ENCODE assay signal across 11 cellular contexts in the genomic region with DNA sequence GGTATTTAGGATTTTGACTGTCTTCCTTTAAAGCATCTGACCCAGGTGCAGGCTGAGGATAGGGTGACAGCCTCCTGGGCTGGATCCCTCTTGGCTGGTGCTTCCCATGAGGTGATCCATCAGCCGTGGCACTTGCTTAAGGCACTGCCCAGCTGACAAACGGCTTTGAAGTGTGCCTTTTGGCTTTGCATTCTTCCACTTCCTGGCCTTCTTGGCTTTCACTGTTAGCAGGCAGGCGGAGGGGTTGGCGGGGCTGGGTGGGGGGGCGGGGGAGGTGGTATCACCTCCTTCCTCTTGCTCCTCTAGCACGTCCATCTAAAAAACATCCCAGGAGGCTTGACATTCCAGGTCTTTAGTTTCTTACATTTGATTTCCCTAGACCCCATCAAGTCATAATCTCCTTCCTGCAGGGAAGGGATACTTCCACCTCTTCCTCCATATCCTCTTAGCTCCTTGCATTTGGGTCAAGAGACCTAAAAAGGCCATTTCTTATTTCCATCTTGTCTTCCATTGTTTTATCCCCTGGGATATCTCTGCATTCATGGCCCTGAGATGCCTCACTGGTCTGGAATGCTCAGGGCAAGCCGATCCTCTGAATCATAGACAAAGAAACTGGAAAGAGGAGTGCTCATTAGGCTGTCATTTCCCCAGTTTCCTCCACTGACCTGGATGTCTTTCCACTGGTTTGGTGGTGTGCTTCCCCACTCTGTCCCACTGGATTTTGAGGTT. TPM values are rescaled to one million over a fixed set of nuclear protein-coding genes. Genes with fewer than 3 reads are reported as not detected.
DNase-seq lines count a peak whose midpoint lies in the region; ATAC-seq and TF ChIP-seq lines count a peak whose summit lies in the region.
"Had no signal": no experiment of that assay in that cellular context is flagged by ENCODE, and none has a peak within 500 bp of the region (broad histone marks: within the 10 kb centered on the region; RNA-seq: fewer than 3 reads in every experiment).

No MANE protein-coding gene starts in this region.

- no peak for TF ChIP-seq RAD21 in HCT116 (IDR thresholded peaks at IDR 0.05; ENCODE audit: low read depth)

- no peaks in the 10 kb centered on the region for H3K36me3 ChIP-seq in HCT116 (ENCODE audit: control insufficient read depth in 1 of 2, insufficient read depth in 2 of 2, low read length in 2 of 2)

- H3K27ac ChIP-seq in HCT116 (ENCODE audit: low read depth, low read length) = peak overlapping the region; percentile 32; the same call in 1 of the 2 replicates

- peak overlapping the region; percentile 69 for H3K4me2 ChIP-seq in HCT116 (ENCODE audit: low read length)

- peak overlapping the region in 1 of 2 experiments; percentile 28; a peak in 1 of 4 replicates for H3K4me3 ChIP-seq in HCT116 (replicated peaks in 1 of 2; ENCODE audit: low read depth in 1 of 2, low read length in 2 of 2)
- H3K4me3 ChIP-seq in fibroblast of villous mesenchyme (ENCODE audit: low read depth, low read length) = no peak overlapping the region

- no peak for TF ChIP-seq POLR2A in HCT116 (IDR thresholded peaks at IDR 0.05; ENCODE audit: borderline replicate concordance, extremely low read depth, insufficient read depth, insufficient read length)

- DNase-seq in HCT116 (ENCODE audit: low read depth, low spot score) = peak; percentile 26
- peak; percentile 44 for DNase-seq in fibroblast of villous mesenchyme (ENCODE audit: low read depth)
- DNase-seq in stromal cell of bone marrow (ENCODE audit: low read depth) = peak; percentile 63
- DNase-seq in hippocampal formation (lab: John Stamatoyannopoulos, UW) = no peak
- DNase-seq in naive thymus-derived CD8-positive, alpha-beta T cell = no peak
- DNase-seq: activated naive CD4-positive, alpha-beta T cell treated with anti-CD3 and anti-CD28 coated beads, Interleukin-2, amount 10 ng/mL, durations not matched to agents 7 days and 5 days; NCI-H187; substantia nigra; T-helper 2 cell had no signal

- no peak overlapping the region for H3K27ac Mint-ChIP-seq in naive thymus-derived CD8-positive, alpha-beta T cell
- H3K27ac Mint-ChIP-seq: activated naive CD4-positive, alpha-beta T cell treated with anti-CD3 and anti-CD28 coated beads, Interleukin-2, amount 10 ng/mL, durations not matched to agents 7 days and 5 days had no signal

- no peaks in the 10 kb centered on the region for H3K4me1 Mint-ChIP-seq in naive thymus-derived CD8-positive, alpha-beta T cell

- H3K4me1 ChIP-seq in HCT116 (ENCODE audit: control insufficient read depth in 1 of 2, insufficient read depth in 2 of 2, low read length in 2 of 2) = peaks cover 5 to 21% of the 10 kb centered on the region in 2 experiments; a peak in 3 of 4 replicates

- no peaks in the 10 kb centered on the region for H3K27me3 ChIP-seq in HCT116 (ENCODE audit: insufficient read depth, low read length)

- TF ChIP-seq CTCF in HCT116 (IDR thresholded peaks at IDR 0.05 in 2 of 3, conservative IDR thresholded peaks at IDR 0.05 in 1 of 3; ENCODE audit: borderline replicate concordance in 1 of 3, insufficient read depth in 1 of 3, low read depth in 2 of 3, low read length in 2 of 3) (no peak), fibroblast of villous mesenchyme (IDR thresholded peaks at IDR 0.05; ENCODE audit: insufficient read depth, low read depth, low read length) (no peak)

- peaks cover 0 to 10% (median 0%) of the 10 kb centered on the region in 5 donors for H3K27me3 Mint-ChIP-seq in naive thymus-derived CD8-positive, alpha-beta T cell

- no peaks in the 10 kb centered on the region for H3K9me3 ChIP-seq in HCT116 (ENCODE audit: control insufficient read depth in 1 of 2, insufficient read depth in 1 of 2, low read depth in 1 of 2, low read length in 2 of 2)

- no peaks in the 10 kb centered on the region for H4K20me1 ChIP-seq in HCT116 (ENCODE audit: insufficient read depth)

- no peaks in the 10 kb centered on the region for H3K9me2 ChIP-seq in HCT116 (ENCODE audit: insufficient read depth)

- H2AFZ ChIP-seq in HCT116 (ENCODE audit: low read depth, low read length, poor library complexity, severe bottlenecking) = peak overlapping the region; percentile 54

- BruUV-seq in HCT116 (replicated peaks; lab: Mats Ljungman, UMichigan) = no TSS peak

- peaks cover 0 to 5% (median 4%) of the 10 kb centered on the region in 3 donors for H3K36me3 Mint-ChIP-seq in naive thymus-derived CD8-positive, alpha-beta T cell

- CTCF ChIA-PET in HCT116 (lab: Charles Lee) = no interaction called here

- no peaks in the 10 kb centered on the region for H3K79me2 ChIP-seq in HCT116 (ENCODE audit: insufficient read depth, low read length)

- no peak overlapping the region for H3K9ac ChIP-seq in HCT116 (ENCODE audit: low read length)

- peak; percentile 96 for ATAC-seq in HCT116
- ATAC-seq in SK-N-SH treated with all-trans-retinoic acid at 6 μM for 48 hours = peak; percentile 99
- no peak for ATAC-seq in GM21381 (IDR thresholded peaks at IDR 0.05; ENCODE audit: unreplicated experiment)
- no peak for ATAC-seq in naive thymus-derived CD8-positive, alpha-beta T cell

- intact Hi-C loops in HCT116 (cut with micrococcal nuclease) = no loop called here

- POLR2A ChIA-PET in HCT116 (lab: Charles Lee) = interaction anchor here (1.8 kb wide), 1 partner anchor 11 kb away, joined by 4 read pairs; a partner anchor contains a TSS
- POLR2A ChIA-PET in naive thymus-derived CD8-positive, alpha-beta T cell (lab: Charles Lee) = no interaction called here

- no peak overlapping the region for H3K4me3 Mint-ChIP-seq in naive thymus-derived CD8-positive, alpha-beta T cell
- H3K4me3 Mint-ChIP-seq: activated naive CD4-positive, alpha-beta T cell treated with anti-CD3 and anti-CD28 coated beads, Interleukin-2, amount 10 ng/mL, durations not matched to agents 7 days and 5 days had no signal

- H3K9me3 Mint-ChIP-seq in naive thymus-derived CD8-positive, alpha-beta T cell = peaks cover 0 to 8% (median 4%) of the 10 kb centered on the region in 9 donors

- RAD21 ChIA-PET in HCT116 (lab: Charles Lee; ENCODE audit: low non-redundant PET in 1 of 2, low total read pairs in 2 of 2, uncharacterized antibody in 2 of 2, unreplicated experiment in 2 of 2) = no interaction called here

TF ChIP-seq in HCT116, 20 proteins besides CTCF, POLR2A, EP300 and RAD21:
- TF ChIP-seq TCF7L2 (IDR thresholded peaks at IDR 0.05; ENCODE audit: borderline replicate concordance, extremely low read depth, insufficient read depth, insufficient read length) = no peak
- peak; percentile 74 for TF ChIP-seq FOSL1 (IDR thresholded peaks at IDR 0.05; ENCODE audit: low read depth)
- TF ChIP-seq JUND (IDR thresholded peaks at IDR 0.05) = peak; percentile 67
- TF ChIP-seq SP1 (IDR thresholded peaks at IDR 0.05; ENCODE audit: low read depth) = peak; percentile 28; the same call in 1 of the 2 replicates

TF ChIP-seq in SK-N-SH treated with all-trans-retinoic acid at 6 μM for 48 hours, 23 proteins besides CTCF, POLR2A, EP300 and RAD21 (continues in another document):
- no peak for TF ChIP-seq RARB (CRISPR knock-in tag; IDR thresholded peaks at IDR 0.05)
- TF ChIP-seq CSDC2 (CRISPR knock-in tag; IDR thresholded peaks at IDR 0.05) = no peak
- no peak for TF ChIP-seq ARNTL (CRISPR knock-in tag; IDR thresholded peaks at IDR 0.05; ENCODE audit: borderline replicate concordance, low read depth)
- TF ChIP-seq, protein P1, sequence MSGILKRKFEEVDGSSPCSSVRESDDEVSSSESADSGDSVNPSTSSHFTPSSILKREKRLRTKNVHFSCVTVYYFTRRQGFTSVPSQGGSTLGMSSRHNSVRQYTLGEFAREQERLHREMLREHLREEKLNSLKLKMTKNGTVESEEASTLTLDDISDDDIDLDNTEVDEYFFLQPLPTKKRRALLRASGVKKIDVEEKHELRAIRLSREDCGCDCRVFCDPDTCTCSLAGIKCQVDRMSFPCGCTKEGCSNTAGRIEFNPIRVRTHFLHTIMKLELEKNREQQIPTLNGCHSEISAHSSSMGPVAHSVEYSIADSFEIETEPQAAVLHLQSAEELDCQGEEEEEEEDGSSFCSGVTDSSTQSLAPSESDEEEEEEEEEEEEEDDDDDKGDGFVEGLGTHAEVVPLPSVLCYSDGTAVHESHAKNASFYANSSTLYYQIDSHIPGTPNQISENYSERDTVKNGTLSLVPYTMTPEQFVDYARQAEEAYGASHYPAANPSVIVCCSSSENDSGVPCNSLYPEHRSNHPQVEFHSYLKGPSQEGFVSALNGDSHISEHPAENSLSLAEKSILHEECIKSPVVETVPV (CRISPR knock-in tag; IDR thresholded peaks at IDR 0.05) = no peak
- no peak for TF ChIP-seq ESRRG (CRISPR knock-in tag; IDR thresholded peaks at IDR 0.05)
- TF ChIP-seq ISL1 (CRISPR knock-in tag; IDR thresholded peaks at IDR 0.05) = no peak
- no peak for TF ChIP-seq PPARA (CRISPR knock-in tag; IDR thresholded peaks at IDR 0.05; ENCODE audit: borderline replicate concordance)
- TF ChIP-seq ZC3H10 (CRISPR knock-in tag; IDR thresholded peaks at IDR 0.05) = no peak
- TF ChIP-seq, protein P2, sequence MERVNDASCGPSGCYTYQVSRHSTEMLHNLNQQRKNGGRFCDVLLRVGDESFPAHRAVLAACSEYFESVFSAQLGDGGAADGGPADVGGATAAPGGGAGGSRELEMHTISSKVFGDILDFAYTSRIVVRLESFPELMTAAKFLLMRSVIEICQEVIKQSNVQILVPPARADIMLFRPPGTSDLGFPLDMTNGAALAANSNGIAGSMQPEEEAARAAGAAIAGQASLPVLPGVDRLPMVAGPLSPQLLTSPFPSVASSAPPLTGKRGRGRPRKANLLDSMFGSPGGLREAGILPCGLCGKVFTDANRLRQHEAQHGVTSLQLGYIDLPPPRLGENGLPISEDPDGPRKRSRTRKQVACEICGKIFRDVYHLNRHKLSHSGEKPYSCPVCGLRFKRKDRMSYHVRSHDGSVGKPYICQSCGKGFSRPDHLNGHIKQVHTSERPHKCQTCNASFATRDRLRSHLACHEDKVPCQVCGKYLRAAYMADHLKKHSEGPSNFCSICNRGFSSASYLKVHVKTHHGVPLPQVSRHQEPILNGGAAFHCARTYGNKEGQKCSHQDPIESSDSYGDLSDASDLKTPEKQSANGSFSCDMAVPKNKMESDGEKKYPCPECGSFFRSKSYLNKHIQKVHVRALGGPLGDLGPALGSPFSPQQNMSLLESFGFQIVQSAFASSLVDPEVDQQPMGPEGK (CRISPR knock-in tag; IDR thresholded peaks at IDR 0.05; ENCODE audit: borderline replicate concordance) = no peak
- no peak for TF ChIP-seq ZNF70 (CRISPR knock-in tag; IDR thresholded peaks at IDR 0.05)
- TF ChIP-seq GLIS3 (CRISPR knock-in tag; IDR thresholded peaks at IDR 0.05) = no peak
- TF ChIP-seq ZNF565 (CRISPR knock-in tag; conservative IDR thresholded peaks at IDR 0.05; ENCODE audit: low read depth) = no peak
- no peak for TF ChIP-seq ZFP30 (CRISPR knock-in tag; IDR thresholded peaks at IDR 0.05)
- TF ChIP-seq BACH2 (CRISPR knock-in tag; IDR thresholded peaks at IDR 0.05; ENCODE audit: borderline replicate concordance) = no peak

RNA-seq across cellular contexts. Expression of a gene that starts 11.3 kb away (rescaled TPM):
- total RNA-seq in HCT116 (2021; ENCODE audit: unreplicated experiment) (0.22 TPM), fibroblast of villous mesenchyme (under 0.01 TPM in 2 replicates)
- 0.06 and 0.12 TPM in 2 replicates for polyA plus RNA-seq in HCT116 (2012)
- total RNA-seq in naive thymus-derived CD8-positive, alpha-beta T cell = not detected
- not detected for polyA plus RNA-seq in naive thymus-derived CD8-positive, alpha-beta T cell

Comparison
In these comparisons a context has a peak if more than half of its experiments do, and no peak if none do; other contexts are left out.
1. ATAC-seq: peak in HCT116 (single experiment) and SK-N-SH treated with all-trans-retinoic acid at 6 μM for 48 hours (single experiment); none in GM21381 (single experiment) and naive thymus-derived CD8-positive, alpha-beta T cell (0 of 2).
2. DNase-seq: peak in HCT116 (single experiment), fibroblast of villous mesenchyme (single experiment) and stromal cell of bone marrow (single experiment); none in hippocampal formation (0 of 2) and naive thymus-derived CD8-positive, alpha-beta T cell (0 of 10).